In genomic region chr1:183495420-183495819, GRCh38 we compare ENCODE assay signal across 25 cellular contexts.
"Had no signal": no experiment of that assay in that cellular context is flagged by ENCODE, and none has a peak within 500 bp of the region (broad histone marks: within the 10 kb centered on the region; RNA-seq: fewer than 3 reads in every experiment).

No MANE protein-coding gene starts in this region.

- H3K27ac Mint-ChIP-seq: activated CD4-positive, alpha-beta T cell treated with anti-CD3 and anti-CD28 coated beads, Interleukin-2, amount 10 ng/mL, durations not matched to agents 24 days and 14 days; activated CD8-positive, alpha-beta memory T cell treated with anti-CD3 and anti-CD28 coated beads, Interleukin-2, amount 10 ng/mL, durations not matched to agents 7 days and 5 days; activated naive CD4-positive, alpha-beta T cell treated with anti-CD3 and anti-CD28 coated beads, Interleukin-2, amount 50 U/mL, for 24 hours; activated T-cell treated with anti-CD3 and anti-CD28 coated beads, Interleukin-2, amount 50 U/mL, for 24 hours; activated T-helper 1 cell treated with anti-CD3 and anti-CD28 coated beads, Interleukin-12 subunit alpha, Interleukin-12 subunit beta, Interleukin-2, Interleukin-4 antibody, amounts not matched to agents 30 ng/mL and 10 ng/mL and 1 ng/mL, durations not matched to agents 14 hours and 24 hours and 36 hours; T-helper 1 cell treated with Interleukin-12 subunit alpha and Interleukin-12 subunit beta and Interleukin-4 antibody, amounts not matched to agents 30 μg/mL and 1 μg/mL, for 36 hours; WTC11 had no signal

- H3K9me3 Mint-ChIP-seq: activated CD4-positive, alpha-beta T cell treated with anti-CD3 and anti-CD28 coated beads, Interleukin-2, amount 10 ng/mL, durations not matched to agents 24 days and 14 days; activated naive CD4-positive, alpha-beta T cell treated with anti-CD3 and anti-CD28 coated beads, Interleukin-2, amount 50 U/mL, for 24 hours; activated T-cell treated with anti-CD3 and anti-CD28 coated beads, Interleukin-2, amount 50 U/mL, for 24 hours; WTC11 had no signal

- ATAC-seq: activated CD8-positive, alpha-beta memory T cell treated with anti-CD3 and anti-CD28 coated beads, Interleukin-2, amount 10 ng/mL, durations not matched to agents 7 days and 5 days; WTC11 had no signal

- H3K4me3 ChIP-seq: breast epithelium, MG63 had no signal

- H3K27me3 Mint-ChIP-seq: activated CD4-positive, alpha-beta T cell treated with anti-CD3 and anti-CD28 coated beads, Interleukin-2, amount 10 ng/mL, durations not matched to agents 24 days and 14 days; activated CD8-positive, alpha-beta memory T cell treated with anti-CD3 and anti-CD28 coated beads, Interleukin-2, amount 10 ng/mL, durations not matched to agents 7 days and 5 days; activated naive CD4-positive, alpha-beta T cell treated with anti-CD3 and anti-CD28 coated beads, Interleukin-2, amount 50 U/mL, for 24 hours; activated T-cell treated with anti-CD3 and anti-CD28 coated beads, Interleukin-2, amount 50 U/mL, for 24 hours had no signal

- H3K36me3 Mint-ChIP-seq: WTC11 had no signal

- H3K4me3 Mint-ChIP-seq: activated CD4-positive, alpha-beta T cell treated with anti-CD3 and anti-CD28 coated beads, Interleukin-2, amount 10 ng/mL, durations not matched to agents 24 days and 14 days; activated CD8-positive, alpha-beta memory T cell treated with anti-CD3 and anti-CD28 coated beads, Interleukin-2, amount 10 ng/mL, durations not matched to agents 7 days and 5 days; activated naive CD4-positive, alpha-beta T cell treated with anti-CD3 and anti-CD28 coated beads, Interleukin-2, amount 50 U/mL, for 24 hours; activated T-cell treated with anti-CD3 and anti-CD28 coated beads, Interleukin-2, amount 50 U/mL, for 24 hours; activated T-helper 1 cell treated with anti-CD3 and anti-CD28 coated beads, Interleukin-12 subunit alpha, Interleukin-12 subunit beta, Interleukin-2, Interleukin-4 antibody, amounts not matched to agents 30 ng/mL and 10 ng/mL and 1 ng/mL, durations not matched to agents 14 hours and 24 hours and 36 hours; T-helper 1 cell treated with Interleukin-12 subunit alpha and Interleukin-12 subunit beta and Interleukin-4 antibody, amounts not matched to agents 30 μg/mL and 1 μg/mL, for 36 hours; WTC11 had no signal

- H3K9me3 ChIP-seq: breast epithelium, MG63 had no signal

- H3K36me3 ChIP-seq: breast epithelium, MG63 had no signal

- H3K27ac ChIP-seq: breast epithelium had no signal

- H3K27me3 ChIP-seq: breast epithelium, MG63 had no signal

- H3K4me1 ChIP-seq: breast epithelium had no signal

- DNase-seq: activated CD4-positive, alpha-beta T cell treated with anti-CD3 and anti-CD28 coated beads, Interleukin-2, amount 10 ng/mL, durations not matched to agents 24 days and 14 days; activated CD4-positive, alpha-beta T cell treated with anti-CD3 and anti-CD28 coated beads, Interleukin-2, amount 50 U/mL, for 48 hours; activated CD4-positive, CD25-positive, alpha-beta regulatory T cell treated with anti-CD3 and anti-CD28 coated beads, Interleukin-2, amount 50 U/mL, for 72 hours; activated CD8-positive, alpha-beta memory T cell treated with anti-CD3 and anti-CD28 coated beads, Interleukin-2, amount 10 ng/mL, durations not matched to agents 7 days and 5 days; activated effector memory CD4-positive, alpha-beta T cell treated with Interleukin-2 at 50 U/mL for 16 hours; activated naive CD4-positive, alpha-beta T cell; activated T-cell treated with anti-CD3 and anti-CD28 coated beads, Interleukin-2, amount 50 U/mL, for 24 hours; aorta; caudate nucleus; MG63; MV-4-11; NCI-H1105 treated with DMSO at 0.1 percent for 48 hours; NCI-H1436 treated with DMSO at 0.1 percent for 48 hours; NCI-H187; NCI-H2081; NCI-H510A treated with DMSO at 0.1 percent for 48 hours; NCI-H69; NK-92 treated with Interleukin-12 subunit alpha and Interleukin-12 subunit beta, amount 100 ng/mL, for 24 hours; SHP77; T-helper 9 cell had no signal
